1 cellular context compared by ENCODE assay signal in genomic region chr3:49469037-49469875, GRCh38.
TF ChIP-seq lines count a peak whose summit lies in the region.

No MANE protein-coding gene starts in this region.

TF ChIP-seq in GM23338, 12 proteins besides CTCF, POLR2A, EP300 and RAD21 (continued from another document):
- TF ChIP-seq ZNF462 (CRISPR knock-in tag; IDR thresholded peaks at IDR 0.05) = no peak
- TF ChIP-seq EZH2 (IDR thresholded peaks at IDR 0.05; ENCODE audit: low read depth, unreplicated experiment) = no peak
- TF ChIP-seq, protein P1, sequence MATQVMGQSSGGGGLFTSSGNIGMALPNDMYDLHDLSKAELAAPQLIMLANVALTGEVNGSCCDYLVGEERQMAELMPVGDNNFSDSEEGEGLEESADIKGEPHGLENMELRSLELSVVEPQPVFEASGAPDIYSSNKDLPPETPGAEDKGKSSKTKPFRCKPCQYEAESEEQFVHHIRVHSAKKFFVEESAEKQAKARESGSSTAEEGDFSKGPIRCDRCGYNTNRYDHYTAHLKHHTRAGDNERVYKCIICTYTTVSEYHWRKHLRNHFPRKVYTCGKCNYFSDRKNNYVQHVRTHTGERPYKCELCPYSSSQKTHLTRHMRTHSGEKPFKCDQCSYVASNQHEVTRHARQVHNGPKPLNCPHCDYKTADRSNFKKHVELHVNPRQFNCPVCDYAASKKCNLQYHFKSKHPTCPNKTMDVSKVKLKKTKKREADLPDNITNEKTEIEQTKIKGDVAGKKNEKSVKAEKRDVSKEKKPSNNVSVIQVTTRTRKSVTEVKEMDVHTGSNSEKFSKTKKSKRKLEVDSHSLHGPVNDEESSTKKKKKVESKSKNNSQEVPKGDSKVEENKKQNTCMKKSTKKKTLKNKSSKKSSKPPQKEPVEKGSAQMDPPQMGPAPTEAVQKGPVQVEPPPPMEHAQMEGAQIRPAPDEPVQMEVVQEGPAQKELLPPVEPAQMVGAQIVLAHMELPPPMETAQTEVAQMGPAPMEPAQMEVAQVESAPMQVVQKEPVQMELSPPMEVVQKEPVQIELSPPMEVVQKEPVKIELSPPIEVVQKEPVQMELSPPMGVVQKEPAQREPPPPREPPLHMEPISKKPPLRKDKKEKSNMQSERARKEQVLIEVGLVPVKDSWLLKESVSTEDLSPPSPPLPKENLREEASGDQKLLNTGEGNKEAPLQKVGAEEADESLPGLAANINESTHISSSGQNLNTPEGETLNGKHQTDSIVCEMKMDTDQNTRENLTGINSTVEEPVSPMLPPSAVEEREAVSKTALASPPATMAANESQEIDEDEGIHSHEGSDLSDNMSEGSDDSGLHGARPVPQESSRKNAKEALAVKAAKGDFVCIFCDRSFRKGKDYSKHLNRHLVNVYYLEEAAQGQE (IDR thresholded peaks at IDR 0.05; ENCODE audit: unreplicated experiment) = no peak
- TF ChIP-seq ZNF331 (CRISPR knock-in tag; IDR thresholded peaks at IDR 0.05; ENCODE audit: low read depth) = no peak
- no peak for TF ChIP-seq JUNB (IDR thresholded peaks at IDR 0.05; ENCODE audit: unreplicated experiment)
